Comparison of ENCODE assay signal across 1 cellular context in genomic region chr17:39246274-39246673, GRCh38.
TF ChIP-seq lines count a peak whose summit lies in the region.

No MANE protein-coding gene starts in this region.

TF ChIP-seq in HepG2, 621 proteins besides CTCF, POLR2A, EP300 and RAD21:
- TF ChIP-seq FOXK1 (CRISPR knock-in tag; IDR thresholded peaks at IDR 0.05; ENCODE audit: borderline replicate concordance, low read depth) (no peak), DZIP1 (CRISPR knock-in tag; IDR thresholded peaks at IDR 0.05) (no peak), NCOA2 (CRISPR knock-in tag; IDR thresholded peaks at IDR 0.05) (no peak), ZNF644 (CRISPR knock-in tag; IDR thresholded peaks at IDR 0.05; ENCODE audit: low read depth) (no peak), MAF1 (CRISPR knock-in tag; IDR thresholded peaks at IDR 0.05; ENCODE audit: borderline replicate concordance) (no peak), IRF1 (CRISPR knock-in tag; IDR thresholded peaks at IDR 0.05; ENCODE audit: low read depth) (no peak), TBX3 (IDR thresholded peaks at IDR 0.05; ENCODE audit: borderline replicate concordance) (no peak), KAT2B (IDR thresholded peaks at IDR 0.05; ENCODE audit: borderline replicate concordance, low read depth, low read length) (no peak), REL (CRISPR knock-in tag; conservative IDR thresholded peaks at IDR 0.05) (no peak), TAF15 (IDR thresholded peaks at IDR 0.05; ENCODE audit: low read depth, low read length, poor library complexity, severe bottlenecking) (no peak), CBFB (CRISPR knock-in tag; IDR thresholded peaks at IDR 0.05) (no peak), YEATS4 (CRISPR knock-in tag; IDR thresholded peaks at IDR 0.05; ENCODE audit: borderline replicate concordance) (no peak), CREBL2 (CRISPR knock-in tag; IDR thresholded peaks at IDR 0.05; ENCODE audit: borderline replicate concordance) (no peak), ZFP41 (CRISPR knock-in tag; IDR thresholded peaks at IDR 0.05; ENCODE audit: borderline replicate concordance) (no peak)
- TF ChIP-seq, protein P1, sequence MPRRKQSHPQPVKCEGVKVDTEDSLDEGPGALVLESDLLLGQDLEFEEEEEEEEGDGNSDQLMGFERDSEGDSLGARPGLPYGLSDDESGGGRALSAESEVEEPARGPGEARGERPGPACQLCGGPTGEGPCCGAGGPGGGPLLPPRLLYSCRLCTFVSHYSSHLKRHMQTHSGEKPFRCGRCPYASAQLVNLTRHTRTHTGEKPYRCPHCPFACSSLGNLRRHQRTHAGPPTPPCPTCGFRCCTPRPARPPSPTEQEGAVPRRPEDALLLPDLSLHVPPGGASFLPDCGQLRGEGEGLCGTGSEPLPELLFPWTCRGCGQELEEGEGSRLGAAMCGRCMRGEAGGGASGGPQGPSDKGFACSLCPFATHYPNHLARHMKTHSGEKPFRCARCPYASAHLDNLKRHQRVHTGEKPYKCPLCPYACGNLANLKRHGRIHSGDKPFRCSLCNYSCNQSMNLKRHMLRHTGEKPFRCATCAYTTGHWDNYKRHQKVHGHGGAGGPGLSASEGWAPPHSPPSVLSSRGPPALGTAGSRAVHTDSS (CRISPR knock-in tag; conservative IDR thresholded peaks at IDR 0.05): no peak
